Comparison of ENCODE assay signal across 33 cellular contexts in genomic region chr6:168600381-168600780, GRCh38.
"Had no signal": no experiment of that assay in that cellular context is flagged by ENCODE, and none has a peak within 500 bp of the region (broad histone marks: within the 10 kb centered on the region; RNA-seq: fewer than 3 reads in every experiment).

No MANE protein-coding gene starts in this region.

- H3K9me3 Mint-ChIP-seq: activated CD4-positive, alpha-beta memory T cell treated with anti-CD3 and anti-CD28 coated beads for 36 hours; activated naive CD4-positive, alpha-beta T cell treated with anti-CD3 and anti-CD28 coated beads for 36 hours; central memory CD8-positive, alpha-beta T cell had no signal

- H3K4me3 ChIP-seq: adrenal gland, cardiac muscle cell had no signal

- ATAC-seq: activated CD8-positive, alpha-beta T cell treated with anti-CD3 and anti-CD28 coated beads for 36 hours; activated naive CD4-positive, alpha-beta T cell treated with anti-CD3 and anti-CD28 coated beads, Interleukin-2, amount 50 U/mL, for 72 hours; activated T-cell treated with anti-CD3 and anti-CD28 coated beads, Interleukin-2, amount 50 U/mL, for 4 hours; activated T-cell treated with anti-CD3 and anti-CD28 coated beads, Interleukin-2, amount 50 U/mL, for 72 hours; activated T-helper 17 cell treated with anti-CD3 and anti-CD28 coated beads, Interleukin-2, amount 50 U/mL, for 72 hours; T-cell had no signal

- H3K4me1 ChIP-seq: adrenal gland had no signal

- H3K9me3 ChIP-seq: adrenal gland had no signal

- DNase-seq: activated B cell treated with CpG ODN at 0.5 μM for 24 hours; activated CD4-positive, alpha-beta memory T cell treated with anti-CD3 and anti-CD28 coated beads for 36 hours; activated CD4-positive, alpha-beta T cell treated with anti-CD3 and anti-CD28 coated beads for 4 hours; activated CD4-positive, alpha-beta T cell treated with anti-CD3 and anti-CD28 coated beads, Interleukin-2, amount 10 ng/mL, durations not matched to agents 24 days and 14 days; activated CD4-positive, alpha-beta T cell treated with anti-CD3 and anti-CD28 coated beads, Interleukin-2, amount 50 U/mL, for 1 hour; activated CD4-positive, alpha-beta T cell treated with anti-CD3 and anti-CD28 coated beads, Interleukin-2, amount 50 U/mL, for 4 hours; activated CD4-positive, CD25-positive, alpha-beta regulatory T cell treated with anti-CD3 and anti-CD28 coated beads, Interleukin-2, amount 50 U/mL, for 72 hours; activated CD8-positive, alpha-beta memory T cell treated with anti-CD3 and anti-CD28 coated beads, Interleukin-2, amount 50 U/mL, for 4 hours; activated CD8-positive, alpha-beta T cell treated with anti-CD3 and anti-CD28 coated beads for 36 hours; activated effector memory CD4-positive, alpha-beta T cell treated with anti-CD3 and anti-CD28 coated beads, Interleukin-2, amount 50 U/mL, for 16 hours; activated gamma-delta T cell treated with Interleukin-2 at 50 U/mL for 16 hours; activated naive CD4-positive, alpha-beta T cell; activated naive CD4-positive, alpha-beta T cell treated with anti-CD3 and anti-CD28 coated beads for 36 hours; activated naive CD4-positive, alpha-beta T cell treated with anti-CD3 and anti-CD28 coated beads, Interleukin-2, amount 50 U/mL, for 16 hours; activated naive CD8-positive, alpha-beta T cell treated with anti-CD3 and anti-CD28 coated beads for 36 hours; activated T-cell treated with anti-CD3 and anti-CD28 coated beads for 4 hours; activated T-cell treated with anti-CD3 and anti-CD28 coated beads, Interleukin-2, amount 50 U/mL, for 1 hour; activated T-cell treated with anti-CD3 and anti-CD28 coated beads, Interleukin-2, amount 50 U/mL, for 4 hours; activated T-cell treated with anti-CD3 and anti-CD28 coated beads, Interleukin-2, amount 50 U/mL, for 72 hours; adrenal gland; amniotic stem cell; caudate nucleus; T-cell; T-helper 2 cell; T-helper 9 cell had no signal

- H3K27ac Mint-ChIP-seq: activated B cell treated with CpG ODN at 0.5 μM for 24 hours; activated CD4-positive, alpha-beta memory T cell treated with anti-CD3 and anti-CD28 coated beads for 36 hours; activated CD4-positive, alpha-beta T cell treated with anti-CD3 and anti-CD28 coated beads, Interleukin-2, amount 10 ng/mL, durations not matched to agents 24 days and 14 days; activated CD8-positive, alpha-beta T cell treated with anti-CD3 and anti-CD28 coated beads for 36 hours; activated naive CD4-positive, alpha-beta T cell treated with anti-CD3 and anti-CD28 coated beads for 36 hours; activated naive CD4-positive, alpha-beta T cell treated with anti-CD3 and anti-CD28 coated beads, Interleukin-2, amount 50 U/mL, for 72 hours; activated naive CD8-positive, alpha-beta T cell treated with anti-CD3 and anti-CD28 coated beads for 36 hours; activated T-cell treated with anti-CD3 and anti-CD28 coated beads, Interleukin-2, amount 50 U/mL, for 72 hours; activated T-helper 1 cell treated with anti-CD3 and anti-CD28 coated beads, Interleukin-12 subunit alpha, Interleukin-12 subunit beta, Interleukin-2, Interleukin-4 antibody, amounts not matched to agents 30 ng/mL and 10 ng/mL and 1 ng/mL, durations not matched to agents 14 hours and 24 hours and 36 hours; activated T-helper 17 cell treated with anti-CD3 and anti-CD28 coated beads, Interleukin-2, amount 50 U/mL, for 72 hours; T-cell; T-helper 2 cell treated with Interferon-gamma antibody and Interleukin-4, amounts not matched to agents 5 μg/mL and 100 μg/mL, for 36 hours had no signal

- H3K36me3 ChIP-seq: adrenal gland, cardiac muscle cell had no signal

- H3K4me1 Mint-ChIP-seq: activated B cell treated with CpG ODN at 0.5 μM for 24 hours; activated CD4-positive, alpha-beta T cell treated with anti-CD3 and anti-CD28 coated beads, Interleukin-2, amount 10 ng/mL, durations not matched to agents 24 days and 14 days; activated naive CD8-positive, alpha-beta T cell treated with anti-CD3 and anti-CD28 coated beads for 36 hours; central memory CD8-positive, alpha-beta T cell; T-cell had no signal

- H3K36me3 Mint-ChIP-seq: activated CD4-positive, alpha-beta memory T cell treated with anti-CD3 and anti-CD28 coated beads for 36 hours; activated naive CD4-positive, alpha-beta T cell treated with anti-CD3 and anti-CD28 coated beads, Interleukin-2, amount 50 U/mL, for 72 hours; activated naive CD8-positive, alpha-beta T cell treated with anti-CD3 and anti-CD28 coated beads for 36 hours; brain; T-cell had no signal

- H3K27ac ChIP-seq: adrenal gland, cardiac muscle cell, VCaP had no signal

- H3K4me3 Mint-ChIP-seq: activated B cell treated with CpG ODN at 0.5 μM for 24 hours; activated CD4-positive, alpha-beta memory T cell treated with anti-CD3 and anti-CD28 coated beads for 36 hours; activated CD4-positive, alpha-beta T cell treated with anti-CD3 and anti-CD28 coated beads, Interleukin-2, amount 10 ng/mL, durations not matched to agents 24 days and 14 days; activated CD8-positive, alpha-beta T cell treated with anti-CD3 and anti-CD28 coated beads for 36 hours; activated naive CD4-positive, alpha-beta T cell treated with anti-CD3 and anti-CD28 coated beads for 36 hours; activated naive CD8-positive, alpha-beta T cell treated with anti-CD3 and anti-CD28 coated beads for 36 hours; activated T-cell treated with anti-CD3 and anti-CD28 coated beads, Interleukin-2, amount 50 U/mL, for 4 hours; activated T-cell treated with anti-CD3 and anti-CD28 coated beads, Interleukin-2, amount 50 U/mL, for 72 hours; activated T-helper 1 cell treated with anti-CD3 and anti-CD28 coated beads, Interleukin-12 subunit alpha, Interleukin-12 subunit beta, Interleukin-2, Interleukin-4 antibody, amounts not matched to agents 30 ng/mL and 10 ng/mL and 1 ng/mL, durations not matched to agents 14 hours and 24 hours and 36 hours; activated T-helper 17 cell treated with anti-CD3 and anti-CD28 coated beads, Interleukin-2, amount 50 U/mL, for 72 hours; brain; central memory CD8-positive, alpha-beta T cell; T-cell; T-helper 2 cell treated with Interferon-gamma antibody and Interleukin-4, amounts not matched to agents 5 μg/mL and 100 μg/mL, for 36 hours had no signal

- H3K27me3 Mint-ChIP-seq: activated B cell treated with CpG ODN at 0.5 μM for 24 hours; activated CD4-positive, alpha-beta T cell treated with anti-CD3 and anti-CD28 coated beads, Interleukin-2, amount 10 ng/mL, durations not matched to agents 24 days and 14 days had no signal

- H3K27me3 ChIP-seq: adrenal gland had no signal
